Comparison of ENCODE assay signal across 16 cellular contexts in genomic region chr9:131518553-131518952, GRCh38. TPM values are rescaled to one million over a fixed set of nuclear protein-coding genes. Genes with fewer than 3 reads are reported as not detected.
DNase-seq lines count a peak whose midpoint lies in the region; ATAC-seq and TF ChIP-seq lines count a peak whose summit lies in the region.
"Had no signal": no experiment of that assay in that cellular context is flagged by ENCODE, and none has a peak within 500 bp of the region (broad histone marks: within the 10 kb centered on the region; RNA-seq: fewer than 3 reads in every experiment).

No MANE protein-coding gene starts in this region.

- H3K9me3 Mint-ChIP-seq in activated T-cell treated with anti-CD3 and anti-CD28 coated beads, Interleukin-2, amount 50 U/mL, for 24 hours: no peaks in the 10 kb centered on the region
- H3K9me3 Mint-ChIP-seq in stimulated activated effector memory CD8-positive, alpha-beta T cell treated with anti-CD3 and anti-CD28 coated beads, Interleukin-12 subunit alpha, Interleukin-12 subunit beta, amount 100 ng/mL, for 72 hours: no peaks in the 10 kb centered on the region
- H3K9me3 Mint-ChIP-seq: CD4-positive, alpha-beta T cell had no signal

- H3K27me3 Mint-ChIP-seq in activated T-cell treated with anti-CD3 and anti-CD28 coated beads, Interleukin-2, amount 50 U/mL, for 24 hours: no peaks in the 10 kb centered on the region
- H3K27me3 Mint-ChIP-seq: CD4-positive, alpha-beta T cell had no signal

- DNase-seq in activated T-cell treated with anti-CD3 and anti-CD28 coated beads, Interleukin-2, amount 50 U/mL, for 24 hours: no peak
- DNase-seq in activated T-cell treated with anti-CD3 and anti-CD28 coated beads, Interleukin-2, amount 50 U/mL, for 48 hours: no peak
- peak; percentile 47 for DNase-seq in H7
- DNase-seq in psoas muscle: no peak
- DNase-seq in stimulated activated effector memory CD8-positive, alpha-beta T cell treated with anti-CD3 and anti-CD28 coated beads, Interleukin-12 subunit alpha, Interleukin-12 subunit beta, amount 100 ng/mL, for 72 hours (ENCODE audit: low spot score in 2 of 2): no peak
- no peak for DNase-seq in hypothalamus (lab: John Stamatoyannopoulos, UW)
- DNase-seq in upper lobe of right lung: no peak
- DNase-seq: ACHN; Calu3; CD4-positive, alpha-beta T cell; DMS 273 treated with DMSO at 0.1 percent for 48 hours; GM23248 had no signal

- TF ChIP-seq CTCF in psoas muscle (IDR thresholded peaks at IDR 0.05) (no peak), upper lobe of right lung (IDR thresholded peaks at IDR 0.05) (no peak)

- H3K27ac ChIP-seq in psoas muscle (peak overlapping the region; percentile 79), upper lobe of right lung (no peak overlapping the region)
- H3K27ac ChIP-seq: BLaER1 treated with 17β-estradiol and CSF1 and Interleukin-3, amounts not matched to agents 10 nM and 100 nM; GM23248 had no signal

- H3K4me1 ChIP-seq in psoas muscle (peaks cover 10% of the 10 kb centered on the region), upper lobe of right lung (no peaks in the 10 kb centered on the region)

- H3K4me3 ChIP-seq in H7 (ENCODE audit: insufficient read depth, low read depth, low read length) (no peak overlapping the region), psoas muscle (no peak overlapping the region), upper lobe of right lung (no peak overlapping the region)
- H3K4me3 ChIP-seq: BLaER1 treated with 17β-estradiol and CSF1 and Interleukin-3, amounts not matched to agents 10 nM and 100 nM; GM12878; GM23248 had no signal

- no peak overlapping the region for H3K4me3 Mint-ChIP-seq in activated T-cell treated with anti-CD3 and anti-CD28 coated beads, Interleukin-2, amount 50 U/mL, for 24 hours
- H3K4me3 Mint-ChIP-seq in stimulated activated effector memory CD8-positive, alpha-beta T cell treated with anti-CD3 and anti-CD28 coated beads, Interleukin-12 subunit alpha, Interleukin-12 subunit beta, amount 100 ng/mL, for 72 hours: no peak overlapping the region
- H3K4me3 Mint-ChIP-seq: CD4-positive, alpha-beta T cell had no signal

- H3K27me3 ChIP-seq in H7 (ENCODE audit: control insufficient read depth, insufficient read depth, low read length) (no peaks in the 10 kb centered on the region), psoas muscle (ENCODE audit: insufficient read depth in 3 of 3, low read length in 2 of 3) (no peaks in the 10 kb centered on the region), upper lobe of right lung (no peaks in the 10 kb centered on the region)
- H3K27me3 ChIP-seq: BLaER1 treated with 17β-estradiol and CSF1 and Interleukin-3, amounts not matched to agents 10 nM and 100 nM had no signal

- H3K27ac Mint-ChIP-seq in activated T-cell treated with anti-CD3 and anti-CD28 coated beads, Interleukin-2, amount 50 U/mL, for 24 hours: peak overlapping the region; percentile 57
- peak overlapping the region; percentile 14 for H3K27ac Mint-ChIP-seq in stimulated activated effector memory CD8-positive, alpha-beta T cell treated with anti-CD3 and anti-CD28 coated beads, Interleukin-12 subunit alpha, Interleukin-12 subunit beta, amount 100 ng/mL, for 72 hours
- H3K27ac Mint-ChIP-seq: CD4-positive, alpha-beta T cell had no signal

- no peaks in the 10 kb centered on the region for H3K4me1 Mint-ChIP-seq in activated T-cell treated with anti-CD3 and anti-CD28 coated beads, Interleukin-2, amount 50 U/mL, for 24 hours (ENCODE audit: low read depth)
- H3K4me1 Mint-ChIP-seq in stimulated activated effector memory CD8-positive, alpha-beta T cell treated with anti-CD3 and anti-CD28 coated beads, Interleukin-12 subunit alpha, Interleukin-12 subunit beta, amount 100 ng/mL, for 72 hours: peaks cover 6% of the 10 kb centered on the region

- ATAC-seq in psoas muscle (no peak), upper lobe of right lung (no peak)
- no peak for ATAC-seq in stimulated activated effector memory CD8-positive, alpha-beta T cell treated with anti-CD3 and anti-CD28 coated beads, Interleukin-12 subunit alpha, Interleukin-12 subunit beta, amount 100 ng/mL, for 72 hours
- ATAC-seq: GM12878 had no signal

- H3K36me3 ChIP-seq in H7 (replicated peaks; ENCODE audit: control insufficient read depth, insufficient read depth, low read length): peaks cover 44% of the 10 kb centered on the region
- H3K36me3 ChIP-seq in psoas muscle (ENCODE audit: insufficient read depth in 1 of 2, low read depth in 1 of 2): peaks cover 0 to 81% of the 10 kb centered on the region in 2 donors
- peaks cover 82% of the 10 kb centered on the region for H3K36me3 ChIP-seq in upper lobe of right lung

- H3K9me3 ChIP-seq in psoas muscle (no peaks in the 10 kb centered on the region), upper lobe of right lung (no peaks in the 10 kb centered on the region)

- WGBS in psoas muscle, 3 donors: 95 to 96% (median 96%) methylated on average over 20 of the region's 20 CpGs

- intact Hi-C loops in psoas muscle (cut with DNase I): no loop called here
- intact Hi-C loops in upper lobe of right lung (cut with DNase I): no loop called here

- H3K36me3 Mint-ChIP-seq in activated T-cell treated with anti-CD3 and anti-CD28 coated beads, Interleukin-2, amount 50 U/mL, for 24 hours (ENCODE audit: low read depth): peaks cover 62% of the 10 kb centered on the region
- peaks cover 33% of the 10 kb centered on the region for H3K36me3 Mint-ChIP-seq in stimulated activated effector memory CD8-positive, alpha-beta T cell treated with anti-CD3 and anti-CD28 coated beads, Interleukin-12 subunit alpha, Interleukin-12 subunit beta, amount 100 ng/mL, for 72 hours

RNA-seq across cellular contexts. Expression of gene UCK1, which starts 12.5 kb away (rescaled TPM):
- total RNA-seq in H7 (2014; rRNA removed; shearing (Covaris generic)): 31.2 and 33.2 TPM in 2 replicates
- total RNA-seq in psoas muscle: 10 to 100 TPM; 16.8 to 40.0 (median 21.8) TPM
- 10 to 100 TPM; 37.8 to 75.6 (median 47.4) TPM for polyA plus RNA-seq in psoas muscle
- total RNA-seq in upper lobe of right lung: 27.9 TPM

RNA-seq across cellular contexts. Expression of gene POMT1, which starts 15.8 kb away (rescaled TPM):
- 21.1 and 24.0 TPM in 2 replicates for total RNA-seq in H7 (2014; rRNA removed; shearing (Covaris generic))
- total RNA-seq in psoas muscle: 10 to 100 TPM; 10.9 to 30.8 (median 14.2) TPM
- polyA plus RNA-seq in psoas muscle: 10 to 100 TPM; 11.2 to 23.0 (median 20.8) TPM
- total RNA-seq in upper lobe of right lung: 25.2 TPM

RNA-seq across cellular contexts. Expression of gene PRRT1B, which starts 26.8 kb away (rescaled TPM):
- total RNA-seq in H7 (2014; rRNA removed; shearing (Covaris generic)): 0.22 and 1.5 TPM in 2 replicates
- total RNA-seq in psoas muscle (not detected), upper lobe of right lung (3.9 TPM)
- polyA plus RNA-seq in psoas muscle: not detected
- total RNA-seq: A172; Calu3; CD4-positive, alpha-beta T cell; Daoy; GM12878; GM23248 had no signal
- polyA plus RNA-seq: GM12878, GM23248 had no signal
